ENCODE assay signal across 25 cellular contexts in the genomic region with DNA sequence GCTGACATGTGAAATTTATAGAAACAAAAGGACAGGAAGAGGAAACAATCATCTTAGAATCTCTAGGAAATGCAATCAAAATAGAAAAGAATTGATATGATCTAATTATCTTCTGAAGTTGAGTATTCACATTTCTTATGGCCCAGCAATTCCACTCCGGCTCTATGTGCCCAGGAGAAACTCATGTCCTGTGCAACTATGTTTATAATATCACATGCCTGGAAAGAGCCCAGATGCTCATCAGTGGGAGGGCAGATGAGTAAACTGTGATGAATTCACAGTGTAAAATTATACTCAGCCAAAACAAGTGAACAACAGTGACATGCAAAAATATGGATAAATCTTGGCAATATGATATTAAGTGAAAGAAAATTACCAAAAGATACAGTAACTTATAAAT. TPM values are rescaled to one million over a fixed set of nuclear protein-coding genes. Genes with fewer than 3 reads are reported as not detected.
DNase-seq lines count a peak whose midpoint lies in the region; ATAC-seq, FAIRE-seq and TF ChIP-seq lines count a peak whose summit lies in the region.
"Had no signal": no experiment of that assay in that cellular context is flagged by ENCODE, and none has a peak within 500 bp of the region (broad histone marks: within the 10 kb centered on the region; RNA-seq: fewer than 3 reads in every experiment).

No MANE protein-coding gene starts in this region.

- BruUV-seq in mammary epithelial cell (replicated peaks; lab: Mats Ljungman, UMichigan), result TSS peak; percentile 26

- H3K4me3 ChIP-seq in mammary epithelial cell (replicated peaks in 1 of 3; ENCODE audit: insufficient read depth in 1 of 3, low read depth in 2 of 3, low read length in 3 of 3), result no peak overlapping the region
- no peak overlapping the region for H3K4me3 ChIP-seq in keratinocyte (ENCODE audit: control insufficient read depth in 2 of 3, extremely low read depth in 1 of 3, insufficient read depth in 2 of 3, low read depth in 1 of 3, low read length in 3 of 3)
- H3K4me3 ChIP-seq: prostate gland, spleen had no signal

- H3K27ac ChIP-seq in mammary epithelial cell (ENCODE audit: insufficient read depth, low read depth, low read length) (peak overlapping the region; percentile 76), keratinocyte (ENCODE audit: control insufficient read depth, insufficient read depth, low read length) (peak overlapping the region; percentile 55)
- H3K27ac ChIP-seq: prostate gland, spleen had no signal

- CTCF ChIA-PET in mammary epithelial cell (lab: Charles Lee; ENCODE audit: low non-redundant PET), result no interaction called here

- H3K9ac ChIP-seq in mammary epithelial cell (ENCODE audit: insufficient read depth, low read length) (no peak overlapping the region), keratinocyte (ENCODE audit: control insufficient read depth, extremely low read depth, insufficient read depth, low read length) (no peak overlapping the region)

- WGBS in mammary epithelial cell (ENCODE audit: low coverage, missing lambda C conversion rate), result 19% methylated on average over 1 of the region's 1 CpG

- ATAC-seq in sciatic nerve, result no peak
- ATAC-seq in GM21360 (IDR thresholded peaks at IDR 0.05; ENCODE audit: unreplicated experiment), result no peak

- no peaks in the 10 kb centered on the region for H3K79me2 ChIP-seq in mammary epithelial cell (ENCODE audit: insufficient read depth, low read length)
- peaks cover 2% of the 10 kb centered on the region for H3K79me2 ChIP-seq in keratinocyte (ENCODE audit: control insufficient read depth, insufficient read depth, low read length)

- dilution Hi-C loops in mammary epithelial cell (cut with HindIII; ENCODE audit: low sequenced_read_pairs), result no loop called here
- dilution Hi-C loops in keratinocyte (cut with MboI; ENCODE audit: extremely low pct_ligation_motif_present, low sequenced_read_pairs), result no loop called here

- no peaks in the 10 kb centered on the region for H3K36me3 ChIP-seq in mammary epithelial cell (ENCODE audit: insufficient read depth, low read length)
- H3K36me3 ChIP-seq in keratinocyte (ENCODE audit: control insufficient read depth in 2 of 2, extremely low read depth in 1 of 2, insufficient read depth in 2 of 2, low read length in 2 of 2), result no peaks in the 10 kb centered on the region
- H3K36me3 ChIP-seq: prostate gland, spleen had no signal

- DNase-seq in AG08396 (ENCODE audit: low spot score) (peak; percentile 48), HTR-8/SVneo (ENCODE audit: insufficient read length, low spot score) (peak; percentile 56), mammary epithelial cell (peak; percentile 80), keratinocyte (ENCODE audit: low read depth, low spot score) (no peak), sciatic nerve (ENCODE audit: low spot score) (no peak), NCI-H1048 (lab: John Stamatoyannopoulos, UW) (no peak), COLO668 (lab: John Stamatoyannopoulos, UW; ENCODE audit: unreplicated experiment) (no peak)
- DNase-seq: activated CD4-positive, alpha-beta T cell treated with anti-CD3 and anti-CD28 coated beads, Interleukin-2, amount 10 ng/mL, durations not matched to agents 7 days and 5 days; activated gamma-delta T cell treated with Interleukin-2 at 50 U/mL for 16 hours; CD4-positive, alpha-beta T cell; EL; Kasumi-1; left cardiac atrium; NCI-H1436; NCI-H82; nephron progenitor cell; OCI-M1; SIG-M5; spleen; T-helper 1 cell had no signal

- H3K9me3 ChIP-seq in mammary epithelial cell (replicated peaks; ENCODE audit: insufficient read depth, low read length) (no peaks in the 10 kb centered on the region), keratinocyte (ENCODE audit: control insufficient read depth, low read depth, low read length) (no peaks in the 10 kb centered on the region)
- H3K9me3 ChIP-seq: prostate gland had no signal

- H4K20me1 ChIP-seq in mammary epithelial cell (ENCODE audit: insufficient read depth, low read length) (no peaks in the 10 kb centered on the region), keratinocyte (ENCODE audit: control insufficient read depth, extremely low read depth, insufficient read depth, low read length) (no peaks in the 10 kb centered on the region)

- H3K4me1 ChIP-seq in mammary epithelial cell (ENCODE audit: insufficient read depth, low read length) (peaks cover 27% of the 10 kb centered on the region), keratinocyte (ENCODE audit: control insufficient read depth, extremely low read depth, insufficient read depth, low read length) (peaks cover 25% of the 10 kb centered on the region)
- H3K4me1 ChIP-seq: prostate gland, spleen had no signal

- peak; percentile 95 for FAIRE-seq in HTR-8/SVneo (lab: Jason Lieb, UNC)
- peak; percentile 13 for FAIRE-seq in keratinocyte (lab: Jason Lieb, UNC)
- FAIRE-seq: colon, GM18507 had no signal

- H3K27me3 ChIP-seq in mammary epithelial cell (ENCODE audit: insufficient read depth, low read length) (no peaks in the 10 kb centered on the region), keratinocyte (ENCODE audit: control insufficient read depth, extremely low read depth, insufficient read depth, low read length) (peaks cover 7% of the 10 kb centered on the region)

- intact Hi-C loops in mammary epithelial cell (cut with micrococcal nuclease), result loop anchor here (1.0 kb wide), 1 partner anchor 8 kb away; the partner anchor contains the start of gene SMOC1
- intact Hi-C loops in sciatic nerve (cut with DNase I), result no loop called here

- no peaks in the 10 kb centered on the region for H3K9me1 ChIP-seq in keratinocyte (ENCODE audit: control insufficient read depth, extremely low read depth, insufficient read depth, low read length)

- H3K4me2 ChIP-seq in mammary epithelial cell (ENCODE audit: insufficient read depth, low read depth, low read length) (peak overlapping the region; percentile 24), keratinocyte (ENCODE audit: control insufficient read depth, extremely low read depth, insufficient read depth, low read depth, low read length) (no peak overlapping the region)

- H2AFZ ChIP-seq in mammary epithelial cell (ENCODE audit: low read depth, low read length) (no peak overlapping the region), keratinocyte (ENCODE audit: control insufficient read depth, low read length) (no peak overlapping the region)

- TF ChIP-seq CTCF in mammary epithelial cell (conservative IDR thresholded peaks at IDR 0.05 in 1 of 2, IDR thresholded peaks at IDR 0.05 in 1 of 2; ENCODE audit: extremely low read depth in 1 of 2, insufficient read depth in 1 of 2, low read depth in 1 of 2, low read length in 2 of 2) (no peak), keratinocyte (optimal IDR thresholded peaks at IDR 0.05 in 1 of 3, IDR thresholded peaks at IDR 0.05 in 1 of 3, conservative IDR thresholded peaks at IDR 0.05 in 1 of 3; ENCODE audit: extremely low read depth in 1 of 3, insufficient read depth in 2 of 3, low read length in 3 of 3) (no peak)

- in situ Hi-C loops in mammary epithelial cell (cut with MboI; ENCODE audit: low sequenced_read_pairs in 2 of 2), result no loop called here

RNA-seq across cellular contexts. Expression of gene SMOC1, which starts 7.6 kb away (rescaled TPM):
- total RNA-seq in mammary epithelial cell (10 to 100 TPM; 22.3 to 44.9 TPM), sciatic nerve (12.9 TPM)
- polyA plus RNA-seq in mammary epithelial cell (10.6 TPM), keratinocyte (2.0 to 18.8 TPM (median 6.0 TPM) in 3 replicates)
- polyA minus RNA-seq in mammary epithelial cell (7.0 TPM), keratinocyte (2.2 to 15.8 TPM (median 4.3 TPM) in 3 replicates)
- 4.6 TPM for polyA plus RNA-seq in keratinocyte (2011; ENCODE audit: low read depth)
- polyA plus RNA-seq in keratinocyte (2011; cell fraction: cytosol; rRNA removed), result 5.2 and 5.4 TPM in 2 replicates
- 11.8 and 12.0 TPM in 2 replicates for polyA plus RNA-seq in keratinocyte (2011; cell fraction: nucleus; rRNA removed)
- polyA plus RNA-seq in keratinocyte (2012; ENCODE audit: low replicate concordance), result 3.5 and 15.6 TPM in 2 replicates
- 8.4 TPM for polyA minus RNA-seq in keratinocyte (2011; cell fraction: cytosol; rRNA and poly(A)+ RNA removed)
- polyA minus RNA-seq in keratinocyte (2011; cell fraction: nucleus; rRNA and poly(A)+ RNA removed), result 10.7 and 12.2 TPM in 2 replicates
- total RNA-seq: A673; activated CD4-positive, alpha-beta T cell treated with anti-CD3 and anti-CD28 coated beads, Interleukin-2, amount 10 ng/mL, durations not matched to agents 7 days and 5 days; CD4-positive, alpha-beta T cell had no signal

Comparison
In these comparisons a context has a peak if more than half of its experiments do, and no peak if none do; other contexts are left out.
1. DNase-seq: peak in AG08396 (single experiment), HTR-8/SVneo (single experiment) and mammary epithelial cell (single experiment); none in keratinocyte (single experiment), sciatic nerve (single experiment), NCI-H1048 (single experiment) and COLO668 (single experiment).